In genomic region chr5:14667770-14668169, GRCh38 we compare ENCODE assay signal across 1 cellular context.
TF ChIP-seq lines count a peak whose summit lies in the region.

No MANE protein-coding gene starts in this region.

TF ChIP-seq in A549, 52 proteins besides CTCF, POLR2A, EP300 and RAD21 (continued from another document):
- TF ChIP-seq FOXS1 (CRISPR knock-in tag; IDR thresholded peaks at IDR 0.05), result no peak
- no peak for TF ChIP-seq SMC3 (IDR thresholded peaks at IDR 0.05)
- TF ChIP-seq HOXB13 (CRISPR knock-in tag; IDR thresholded peaks at IDR 0.05; ENCODE audit: low read depth), result no peak
- TF ChIP-seq CBX8 (IDR thresholded peaks at IDR 0.05), result no peak
- no peak for TF ChIP-seq FOSL2 (IDR thresholded peaks at IDR 0.05)
- TF ChIP-seq FOSL2 (CRISPR knock-in tag; IDR thresholded peaks at IDR 0.05), result no peak
- TF ChIP-seq SREBF2 (IDR thresholded peaks at IDR 0.05), result no peak
- no peak for TF ChIP-seq TP53 (CRISPR knock-in tag; IDR thresholded peaks at IDR 0.05)
- no peak for TF ChIP-seq MAZ (IDR thresholded peaks at IDR 0.05; ENCODE audit: borderline replicate concordance, low read depth, low read length)
- no peak for TF ChIP-seq GATA3 (IDR thresholded peaks at IDR 0.05; ENCODE audit: borderline replicate concordance)
- no peak for TF ChIP-seq CHD2 (IDR thresholded peaks at IDR 0.05; ENCODE audit: low read length, partially characterized antibody)
- TF ChIP-seq ELK1 (IDR thresholded peaks at IDR 0.05; ENCODE audit: low read depth, low read length), result no peak
- TF ChIP-seq TFCP2L1 (CRISPR knock-in tag; IDR thresholded peaks at IDR 0.05), result no peak
